In the genomic region with DNA sequence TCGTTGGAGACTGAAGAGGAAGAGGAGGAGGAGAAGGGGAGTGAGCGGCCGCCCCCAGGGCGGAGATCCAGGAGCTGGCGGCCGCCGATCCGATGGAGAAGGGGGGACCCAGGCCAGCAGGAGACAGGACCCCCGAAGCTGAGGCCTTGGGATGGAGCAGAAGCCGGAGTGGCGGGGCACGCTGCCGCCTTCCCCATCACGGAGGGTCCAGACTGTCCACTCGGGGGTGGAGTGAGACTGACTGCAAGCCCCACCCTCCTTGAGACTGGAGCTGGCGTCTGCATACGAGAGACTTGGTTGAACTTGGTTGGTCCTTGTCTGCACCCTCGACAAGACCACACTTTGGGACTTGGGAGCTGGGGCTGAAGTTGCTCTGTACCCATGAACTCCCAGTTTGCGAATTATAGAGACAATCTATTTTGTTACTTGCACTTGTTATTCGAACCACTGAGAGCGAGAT, we compare ENCODE assay signal across 1 cellular context.
TF ChIP-seq lines count a peak whose summit lies in the region.

No MANE protein-coding gene starts in this region.

TF ChIP-seq in WTC11, 78 proteins besides CTCF, POLR2A, EP300 and RAD21 (continued from another document):
- TF ChIP-seq, protein P1, sequence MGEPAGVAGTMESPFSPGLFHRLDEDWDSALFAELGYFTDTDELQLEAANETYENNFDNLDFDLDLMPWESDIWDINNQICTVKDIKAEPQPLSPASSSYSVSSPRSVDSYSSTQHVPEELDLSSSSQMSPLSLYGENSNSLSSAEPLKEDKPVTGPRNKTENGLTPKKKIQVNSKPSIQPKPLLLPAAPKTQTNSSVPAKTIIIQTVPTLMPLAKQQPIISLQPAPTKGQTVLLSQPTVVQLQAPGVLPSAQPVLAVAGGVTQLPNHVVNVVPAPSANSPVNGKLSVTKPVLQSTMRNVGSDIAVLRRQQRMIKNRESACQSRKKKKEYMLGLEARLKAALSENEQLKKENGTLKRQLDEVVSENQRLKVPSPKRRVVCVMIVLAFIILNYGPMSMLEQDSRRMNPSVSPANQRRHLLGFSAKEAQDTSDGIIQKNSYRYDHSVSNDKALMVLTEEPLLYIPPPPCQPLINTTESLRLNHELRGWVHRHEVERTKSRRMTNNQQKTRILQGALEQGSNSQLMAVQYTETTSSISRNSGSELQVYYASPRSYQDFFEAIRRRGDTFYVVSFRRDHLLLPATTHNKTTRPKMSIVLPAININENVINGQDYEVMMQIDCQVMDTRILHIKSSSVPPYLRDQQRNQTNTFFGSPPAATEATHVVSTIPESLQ (CRISPR knock-in tag; IDR thresholded peaks at IDR 0.05): no peak
- TF ChIP-seq, protein P2, sequence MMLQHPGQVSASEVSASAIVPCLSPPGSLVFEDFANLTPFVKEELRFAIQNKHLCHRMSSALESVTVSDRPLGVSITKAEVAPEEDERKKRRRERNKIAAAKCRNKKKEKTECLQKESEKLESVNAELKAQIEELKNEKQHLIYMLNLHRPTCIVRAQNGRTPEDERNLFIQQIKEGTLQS (CRISPR knock-in tag; conservative IDR thresholded peaks at IDR 0.05): no peak
- TF ChIP-seq ZNF281 (CRISPR knock-in tag; IDR thresholded peaks at IDR 0.05) (no peak), ZBTB43 (CRISPR knock-in tag; IDR thresholded peaks at IDR 0.05) (no peak), PREB (CRISPR knock-in tag; IDR thresholded peaks at IDR 0.05; ENCODE audit: borderline replicate concordance) (no peak), EMX1 (CRISPR knock-in tag; IDR thresholded peaks at IDR 0.05) (no peak), SMAD3 (CRISPR knock-in tag; IDR thresholded peaks at IDR 0.05; ENCODE audit: borderline replicate concordance) (no peak), ZNF416 (CRISPR knock-in tag; IDR thresholded peaks at IDR 0.05) (no peak), ZSCAN18 (CRISPR knock-in tag; IDR thresholded peaks at IDR 0.05) (no peak), HMGXB4 (CRISPR knock-in tag; IDR thresholded peaks at IDR 0.05) (no peak), ESRRA (CRISPR knock-in tag; IDR thresholded peaks at IDR 0.05; ENCODE audit: borderline replicate concordance) (no peak)
- TF ChIP-seq, protein P3, sequence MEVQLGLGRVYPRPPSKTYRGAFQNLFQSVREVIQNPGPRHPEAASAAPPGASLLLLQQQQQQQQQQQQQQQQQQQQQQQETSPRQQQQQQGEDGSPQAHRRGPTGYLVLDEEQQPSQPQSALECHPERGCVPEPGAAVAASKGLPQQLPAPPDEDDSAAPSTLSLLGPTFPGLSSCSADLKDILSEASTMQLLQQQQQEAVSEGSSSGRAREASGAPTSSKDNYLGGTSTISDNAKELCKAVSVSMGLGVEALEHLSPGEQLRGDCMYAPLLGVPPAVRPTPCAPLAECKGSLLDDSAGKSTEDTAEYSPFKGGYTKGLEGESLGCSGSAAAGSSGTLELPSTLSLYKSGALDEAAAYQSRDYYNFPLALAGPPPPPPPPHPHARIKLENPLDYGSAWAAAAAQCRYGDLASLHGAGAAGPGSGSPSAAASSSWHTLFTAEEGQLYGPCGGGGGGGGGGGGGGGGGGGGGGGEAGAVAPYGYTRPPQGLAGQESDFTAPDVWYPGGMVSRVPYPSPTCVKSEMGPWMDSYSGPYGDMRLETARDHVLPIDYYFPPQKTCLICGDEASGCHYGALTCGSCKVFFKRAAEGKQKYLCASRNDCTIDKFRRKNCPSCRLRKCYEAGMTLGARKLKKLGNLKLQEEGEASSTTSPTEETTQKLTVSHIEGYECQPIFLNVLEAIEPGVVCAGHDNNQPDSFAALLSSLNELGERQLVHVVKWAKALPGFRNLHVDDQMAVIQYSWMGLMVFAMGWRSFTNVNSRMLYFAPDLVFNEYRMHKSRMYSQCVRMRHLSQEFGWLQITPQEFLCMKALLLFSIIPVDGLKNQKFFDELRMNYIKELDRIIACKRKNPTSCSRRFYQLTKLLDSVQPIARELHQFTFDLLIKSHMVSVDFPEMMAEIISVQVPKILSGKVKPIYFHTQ (CRISPR knock-in tag; IDR thresholded peaks at IDR 0.05): no peak
